ENCODE assay signal across 8 cellular contexts in genomic region chr1:145874646-145875045, GRCh38. TPM values are rescaled to one million over a fixed set of nuclear protein-coding genes. Genes with fewer than 3 reads are reported as not detected.
"Had no signal": no experiment of that assay in that cellular context is flagged by ENCODE, and none has a peak within 500 bp of the region (broad histone marks: within the 10 kb centered on the region; RNA-seq: fewer than 3 reads in every experiment).

No MANE protein-coding gene starts in this region.

- H3K4me1 ChIP-seq: HAP-1 had no signal

- ATAC-seq: GM23338, HCT116, HepG2 had no signal

- H3K36me3 Mint-ChIP-seq: IgD-negative memory B cell had no signal

- DNase-seq: HFFc6, KBM-7 had no signal

- H3K36me3 ChIP-seq: HAP-1 had no signal

- H3K27ac ChIP-seq: HL-60 had no signal

- H3K9me3 Mint-ChIP-seq: HFFc6, IgD-negative memory B cell had no signal

- H3K9me3 ChIP-seq: HAP-1 had no signal

- H3K4me3 ChIP-seq: GM23338, HAP-1 had no signal

- H3K27ac Mint-ChIP-seq: GM23338, HFFc6, IgD-negative memory B cell had no signal

- H3K4me3 Mint-ChIP-seq: GM23338, HFFc6, IgD-negative memory B cell had no signal

RNA-seq across cellular contexts. Expression of gene ANKRD35, which starts 11.0 kb away (rescaled TPM):
- polyA plus RNA-seq: HepG2, IgD-negative memory B cell had no signal

RNA-seq across cellular contexts. Expression of gene ITGA10, which starts 35.2 kb away (rescaled TPM):
- polyA plus RNA-seq: GM23338, IgD-negative memory B cell had no signal
